In the genomic region with DNA sequence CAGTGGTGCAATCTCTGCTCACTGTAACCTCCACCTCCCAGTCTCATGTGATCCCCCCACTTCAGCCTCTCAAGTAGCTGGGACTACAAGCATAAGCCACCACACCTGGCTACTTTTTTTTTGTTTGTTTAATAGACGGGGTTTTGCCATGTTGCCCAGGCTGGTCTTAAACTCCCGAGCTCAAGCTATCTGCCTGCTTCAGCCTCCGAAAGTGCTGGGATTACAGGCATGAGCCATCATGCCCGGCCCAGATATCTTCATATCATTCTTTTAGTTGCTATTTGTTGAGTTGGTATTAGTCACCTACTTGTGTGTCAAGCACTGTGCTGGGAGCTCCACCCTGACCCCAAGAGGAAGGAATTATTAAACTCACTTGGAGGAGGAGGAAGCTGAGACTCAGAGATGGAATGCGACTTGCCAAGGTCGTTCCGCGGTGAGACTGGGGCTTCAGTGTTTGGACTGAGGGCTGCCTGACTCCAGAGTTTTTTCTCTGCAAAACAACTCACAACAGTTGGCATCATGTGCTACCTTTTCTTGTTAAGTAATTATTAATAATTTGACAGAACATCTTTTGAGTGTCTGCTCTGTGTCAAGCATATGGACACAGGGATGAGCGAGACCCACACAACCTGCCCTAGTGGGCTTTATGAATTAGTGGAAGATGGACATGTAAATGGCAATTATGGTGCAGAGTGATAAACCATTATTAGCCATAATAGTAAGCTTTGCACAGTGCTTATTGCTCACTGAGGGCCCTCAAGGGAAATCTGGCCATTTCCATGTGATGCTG, we compare ENCODE assay signal across 9 cellular contexts.
DNase-seq lines count a peak whose midpoint lies in the region; ATAC-seq and TF ChIP-seq lines count a peak whose summit lies in the region.
"Had no signal": no experiment of that assay in that cellular context is flagged by ENCODE, and none has a peak within 500 bp of the region (broad histone marks: within the 10 kb centered on the region; RNA-seq: fewer than 3 reads in every experiment).

No MANE protein-coding gene starts in this region.

- peak; percentile 87 for DNase-seq in AG09309 (ENCODE audit: low read depth)
- DNase-seq in M059J (ENCODE audit: low read depth), result peak; percentile 94
- DNase-seq in chondrocyte (ENCODE audit: low spot score), result no peak
- DNase-seq in lower lobe of right lung, result peak; percentile 70
- no peak for DNase-seq in NCI-H1694 (lab: John Stamatoyannopoulos, UW)
- no peak for DNase-seq in CD4-positive, alpha-beta memory T cell

- TF ChIP-seq CTCF in AG09309 (IDR thresholded peaks at IDR 0.05; ENCODE audit: control insufficient read depth, insufficient read depth, low read depth, low read length, missing control alignments) (peak; percentile 70), chondrocyte (IDR thresholded peaks at IDR 0.05) (peak; percentile 83), lower lobe of right lung (IDR thresholded peaks at IDR 0.05) (peak; percentile 58)

- no peaks in the 10 kb centered on the region for H3K27me3 ChIP-seq in lower lobe of right lung (ENCODE audit: low read depth)
- no peaks in the 10 kb centered on the region for H3K27me3 ChIP-seq in CD4-positive, alpha-beta memory T cell (ENCODE audit: insufficient read depth, low read length)

- H3K27ac Mint-ChIP-seq in chondrocyte (ENCODE audit: unreplicated experiment), result peak overlapping the region; percentile 87
- H3K27ac Mint-ChIP-seq in CD4-positive, alpha-beta memory T cell, result no peak overlapping the region

- ATAC-seq in lower lobe of right lung, result peak; percentile 94 to 96
- no peak for ATAC-seq in HG03175 (IDR thresholded peaks at IDR 0.05; ENCODE audit: unreplicated experiment)
- no peak for ATAC-seq in HG02610 (IDR thresholded peaks at IDR 0.05; ENCODE audit: unreplicated experiment)

- H3K9me3 ChIP-seq in lower lobe of right lung, result no peaks in the 10 kb centered on the region
- H3K9me3 ChIP-seq in CD4-positive, alpha-beta memory T cell (ENCODE audit: control insufficient read depth in 1 of 2, low read length in 2 of 2), result no peaks in the 10 kb centered on the region

- H3K36me3 Mint-ChIP-seq in chondrocyte (ENCODE audit: low read depth), result no peaks in the 10 kb centered on the region
- H3K36me3 Mint-ChIP-seq in CD4-positive, alpha-beta memory T cell, result no peaks in the 10 kb centered on the region

- H3K9me3 Mint-ChIP-seq in chondrocyte (ENCODE audit: low read depth), result no peaks in the 10 kb centered on the region
- peaks cover 0 to 1% (median 0%) of the 10 kb centered on the region in 8 donors for H3K9me3 Mint-ChIP-seq in CD4-positive, alpha-beta memory T cell

- peak overlapping the region; percentile 48 for H3K4me3 Mint-ChIP-seq in chondrocyte (ENCODE audit: unreplicated experiment)
- H3K4me3 Mint-ChIP-seq in CD4-positive, alpha-beta memory T cell, result no peak overlapping the region

- H3K27me3 Mint-ChIP-seq in chondrocyte (ENCODE audit: low read depth), result peaks cover 2% of the 10 kb centered on the region
- H3K27me3 Mint-ChIP-seq in CD4-positive, alpha-beta memory T cell, result peaks cover 16 to 19% of the 10 kb centered on the region in 2 donors

- H3K27ac ChIP-seq in lower lobe of right lung, result peak overlapping the region; percentile 60
- no peak overlapping the region for H3K27ac ChIP-seq in CD4-positive, alpha-beta memory T cell (ENCODE audit: low read depth, low read length)
- H3K27ac ChIP-seq: SK-N-MC had no signal

- CTCF ChIA-PET in CD4-positive, alpha-beta memory T cell (lab: Charles Lee; ENCODE audit: partially characterized antibody), result interaction anchor here (0.7 kb wide), 1 partner anchor 1533 kb away, joined by 3 read pairs; no protein-coding TSS in a partner anchor

- POLR2A ChIA-PET in CD4-positive, alpha-beta memory T cell (lab: Charles Lee; ENCODE audit: partially characterized antibody), result no interaction called here

- H3K4me1 Mint-ChIP-seq in chondrocyte (ENCODE audit: low read depth), result peaks cover 15% of the 10 kb centered on the region
- H3K4me1 Mint-ChIP-seq in CD4-positive, alpha-beta memory T cell, result peaks cover 0 to 4% (median 0%) of the 10 kb centered on the region in 4 donors

- no peaks in the 10 kb centered on the region for H3K36me3 ChIP-seq in lower lobe of right lung
- H3K36me3 ChIP-seq in CD4-positive, alpha-beta memory T cell (ENCODE audit: insufficient read depth, low read length), result no peaks in the 10 kb centered on the region

- H3K4me3 ChIP-seq in AG09309 (ENCODE audit: control insufficient read depth, low read depth, low read length) (no peak overlapping the region), lower lobe of right lung (no peak overlapping the region)
- H3K4me3 ChIP-seq in CD4-positive, alpha-beta memory T cell (ENCODE audit: low read length in 2 of 2), result no peak overlapping the region
- H3K4me3 ChIP-seq: SK-N-MC had no signal

- intact Hi-C loops in lower lobe of right lung (cut with DNase I), result no loop called here
- intact Hi-C loops in CD4-positive, alpha-beta memory T cell (cut with micrococcal nuclease), result no loop called here

- peaks cover 26% of the 10 kb centered on the region for H3K4me1 ChIP-seq in lower lobe of right lung
- no peaks in the 10 kb centered on the region for H3K4me1 ChIP-seq in CD4-positive, alpha-beta memory T cell (ENCODE audit: insufficient read depth, low read length)

Comparison
In these comparisons a context has a peak if more than half of its experiments do, and no peak if none do; other contexts are left out.
1. DNase-seq: peak in AG09309 (single experiment), M059J (single experiment) and lower lobe of right lung (single experiment); none in chondrocyte (single experiment), NCI-H1694 (single experiment) and CD4-positive, alpha-beta memory T cell (0 of 5).
2. ATAC-seq: peak in lower lobe of right lung (2 of 2); none in HG03175 (single experiment) and HG02610 (single experiment).
3. Peak in every context shown above with its lines, with median percentiles within 50 percentile points of each other: CTCF ChIP-seq.